Comparison of ENCODE assay signal across 15 cellular contexts in the genomic region with DNA sequence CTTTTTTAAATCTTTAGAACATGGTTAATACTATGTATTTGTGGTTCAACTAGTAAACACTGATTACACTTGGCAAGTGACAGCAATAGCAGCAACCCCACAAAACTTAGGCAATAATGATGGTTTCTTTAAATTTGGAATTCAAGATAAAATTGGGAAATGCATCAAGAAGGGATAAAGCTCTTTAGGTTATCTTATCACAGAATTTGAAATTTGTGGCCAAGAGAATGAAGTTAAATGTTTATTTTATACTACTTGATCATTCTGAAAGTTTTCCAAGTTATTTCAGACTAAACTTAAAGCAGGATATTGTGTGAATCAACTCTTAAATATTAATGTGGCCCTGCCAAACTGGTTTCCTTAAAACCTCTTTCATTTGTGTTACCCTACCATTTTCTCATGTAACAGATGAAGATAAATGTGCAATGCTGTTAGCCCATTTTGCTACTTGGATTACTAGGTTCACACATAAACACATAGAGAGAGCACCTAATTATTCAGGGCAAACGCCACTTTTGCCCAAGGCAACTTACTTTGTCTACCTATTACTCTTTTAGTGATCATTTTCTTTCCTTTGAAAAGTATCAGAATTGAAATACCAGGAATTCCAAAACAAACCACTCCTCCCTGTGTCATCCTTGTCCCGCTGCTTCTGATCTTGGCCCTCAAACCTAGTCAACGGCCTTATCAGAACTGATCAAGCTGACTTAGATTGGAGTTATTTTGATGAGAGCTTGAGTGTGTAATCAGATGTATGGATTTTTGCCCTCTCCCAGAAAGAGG.
DNase-seq lines count a peak whose midpoint lies in the region; ATAC-seq, FAIRE-seq and TF ChIP-seq lines count a peak whose summit lies in the region.
"Had no signal": no experiment of that assay in that cellular context is flagged by ENCODE, and none has a peak within 500 bp of the region (broad histone marks: within the 10 kb centered on the region; RNA-seq: fewer than 3 reads in every experiment).

No MANE protein-coding gene starts in this region.

- TF ChIP-seq POLR2A in GM12891 (IDR thresholded peaks at IDR 0.05; ENCODE audit: low read depth, low read length), result no peak

- H2BK15ac ChIP-seq in mesendoderm (replicated peaks; ENCODE audit: low read depth), result no peak overlapping the region

- no peak overlapping the region for H2AK5ac ChIP-seq in mesendoderm (ENCODE audit: low read length)

- intact Hi-C loops in Caco-2 (cut with micrococcal nuclease; ENCODE audit: unreplicated experiment), result loop anchor here (1.0 to 2.0 kb wide), 4 partner anchors 68 to 186 kb away; no protein-coding TSS in a partner anchor
- intact Hi-C loops in colonic mucosa (cut with DNase I), result no loop called here

- H3K4me3 Mint-ChIP-seq in Caco-2 (ENCODE audit: unreplicated experiment), result peak overlapping the region; percentile 64
- H3K4me3 Mint-ChIP-seq: activated CD4-positive, alpha-beta memory T cell treated with anti-CD3 and anti-CD28 coated beads, Interleukin-2, amount 10 ng/mL, durations not matched to agents 7 days and 5 days; endodermal cell had no signal

- POLR2A ChIA-PET in Caco-2 (lab: Charles Lee), result no interaction called here

- CTCF ChIA-PET in Caco-2 (lab: Charles Lee), result interaction anchor here (0.5 kb wide), 1 partner anchor 863 kb away, joined by 4 read pairs; no protein-coding TSS in a partner anchor

- H3K4me2 ChIP-seq in mesendoderm (ENCODE audit: low read length), result no peak overlapping the region

- no peaks in the 10 kb centered on the region for H3K79me1 ChIP-seq in mesendoderm (ENCODE audit: low read length)

- TSS peak; percentile 87 for BruUV-seq in Caco-2 (replicated peaks; lab: Mats Ljungman, UMichigan)

- WGBS in mesendoderm (ENCODE audit: extremely low coverage, insufficient coverage, low lambda C conversion rate), result no CpG with 5 or more reads among the region's 3 CpGs

- H3K4me3 ChIP-seq in Caco-2 (ENCODE audit: low read depth, low read length), result no peak overlapping the region
- H3K4me3 ChIP-seq in colonic mucosa, result no peak overlapping the region
- H3K4me3 ChIP-seq in mesendoderm (ENCODE audit: low read length), result no peak overlapping the region

- H4K5ac ChIP-seq in mesendoderm (ENCODE audit: low read length), result no peak overlapping the region

- H3K56ac ChIP-seq in mesendoderm (ENCODE audit: low read length), result no peak overlapping the region

- no peaks in the 10 kb centered on the region for H3K36me3 ChIP-seq in Caco-2 (ENCODE audit: control insufficient read depth, insufficient read depth, low read length)
- no peaks in the 10 kb centered on the region for H3K36me3 ChIP-seq in colonic mucosa
- no peaks in the 10 kb centered on the region for H3K36me3 ChIP-seq in mesendoderm (ENCODE audit: control insufficient read depth, insufficient read depth, low read length)
- H3K36me3 ChIP-seq: BE2C had no signal

- peaks cover 45% of the 10 kb centered on the region for H3K4me1 ChIP-seq in Caco-2
- H3K4me1 ChIP-seq in colonic mucosa, result no peaks in the 10 kb centered on the region
- peaks cover 4% of the 10 kb centered on the region for H3K4me1 ChIP-seq in mesendoderm (ENCODE audit: control insufficient read depth, low read depth, low read length)
- H3K4me1 ChIP-seq: BE2C had no signal

- no peak for ATAC-seq in HG03175 (IDR thresholded peaks at IDR 0.05; ENCODE audit: unreplicated experiment)
- ATAC-seq: activated naive CD4-positive, alpha-beta T cell treated with anti-CD3 and anti-CD28 coated beads, Interleukin-2, amount 50 U/mL, for 72 hours had no signal

- no peak overlapping the region for H3K9ac ChIP-seq in colonic mucosa (ENCODE audit: low read depth in 2 of 2, low read length in 2 of 2)
- no peak overlapping the region for H3K9ac ChIP-seq in mesendoderm (ENCODE audit: low read length)

- H3K4ac ChIP-seq in mesendoderm (ENCODE audit: low read depth, low read length), result no peak overlapping the region

- peaks cover 35% of the 10 kb centered on the region for H3K4me1 Mint-ChIP-seq in Caco-2 (ENCODE audit: low read depth, unreplicated experiment)
- H3K4me1 Mint-ChIP-seq: activated CD4-positive, alpha-beta memory T cell treated with anti-CD3 and anti-CD28 coated beads, Interleukin-2, amount 10 ng/mL, durations not matched to agents 7 days and 5 days had no signal

- H2BK5ac ChIP-seq in mesendoderm (ENCODE audit: low read length), result no peak overlapping the region

- H3K18ac ChIP-seq in mesendoderm (ENCODE audit: low read length), result no peak overlapping the region

- H3K27ac ChIP-seq in colonic mucosa, result peak overlapping the region; percentile 17
- no peak overlapping the region for H3K27ac ChIP-seq in mesendoderm (ENCODE audit: low read depth, low read length)

- H3K36me3 Mint-ChIP-seq in Caco-2 (ENCODE audit: insufficient read depth, unreplicated experiment), result peaks cover 11% of the 10 kb centered on the region
- H3K36me3 Mint-ChIP-seq: activated naive CD4-positive, alpha-beta T cell treated with anti-CD3 and anti-CD28 coated beads, Interleukin-2, amount 50 U/mL, for 72 hours had no signal

- no peaks in the 10 kb centered on the region for H3K79me2 ChIP-seq in mesendoderm (ENCODE audit: control insufficient read depth, insufficient read depth, low read length)

- no peak overlapping the region for H2BK120ac ChIP-seq in mesendoderm (ENCODE audit: low read depth, low read length)

- FAIRE-seq in GM12891 (lab: Jason Lieb, UNC), result no peak

- no peaks in the 10 kb centered on the region for H3K27me3 Mint-ChIP-seq in Caco-2 (ENCODE audit: insufficient read depth, unreplicated experiment)
- H3K27me3 Mint-ChIP-seq: activated CD4-positive, alpha-beta memory T cell treated with anti-CD3 and anti-CD28 coated beads, Interleukin-2, amount 10 ng/mL, durations not matched to agents 7 days and 5 days had no signal

- H3K27me3 ChIP-seq in Caco-2 (replicated peaks; ENCODE audit: control insufficient read depth, insufficient read depth, low read length), result no peaks in the 10 kb centered on the region
- no peaks in the 10 kb centered on the region for H3K27me3 ChIP-seq in colonic mucosa
- H3K27me3 ChIP-seq in mesendoderm (ENCODE audit: insufficient read depth, low read length, poor library complexity), result no peaks in the 10 kb centered on the region
- H3K27me3 ChIP-seq: BE2C had no signal

- H3K27ac Mint-ChIP-seq in Caco-2 (ENCODE audit: unreplicated experiment), result peak overlapping the region; percentile 95
- H3K27ac Mint-ChIP-seq: activated CD4-positive, alpha-beta memory T cell treated with anti-CD3 and anti-CD28 coated beads, Interleukin-2, amount 10 ng/mL, durations not matched to agents 7 days and 5 days; activated naive CD4-positive, alpha-beta T cell treated with anti-CD3 and anti-CD28 coated beads, Interleukin-2, amount 50 U/mL, for 72 hours; endodermal cell had no signal

- no peaks in the 10 kb centered on the region for H3K9me3 Mint-ChIP-seq in Caco-2 (ENCODE audit: unreplicated experiment)
- H3K9me3 Mint-ChIP-seq: activated CD4-positive, alpha-beta memory T cell treated with anti-CD3 and anti-CD28 coated beads, Interleukin-2, amount 10 ng/mL, durations not matched to agents 7 days and 5 days; endodermal cell had no signal

- no peak for TF ChIP-seq CTCF in Caco-2 (IDR thresholded peaks at IDR 0.05; ENCODE audit: insufficient read depth in 1 of 2, low read depth in 1 of 2, low read length in 1 of 2, severe bottlenecking in 1 of 2, unreplicated experiment in 1 of 2)
- no peak for TF ChIP-seq CTCF in colonic mucosa (IDR thresholded peaks at IDR 0.05)

- no peak overlapping the region for H4K8ac ChIP-seq in mesendoderm (ENCODE audit: low read depth, low read length)

- H3K9me3 ChIP-seq in Caco-2, result no peaks in the 10 kb centered on the region
- H3K9me3 ChIP-seq in colonic mucosa, result no peaks in the 10 kb centered on the region
- H3K9me3 ChIP-seq: BE2C had no signal

- no peak overlapping the region for H3K23ac ChIP-seq in mesendoderm (ENCODE audit: low read length)

- DNase-seq in Caco-2, result peak; percentile 43 to 75
- peak; percentile 67 for DNase-seq in NCI-H226
- no peak for DNase-seq in colonic mucosa
- DNase-seq in mesendoderm, result peak; percentile 75
- no peak for DNase-seq in GM19240 (ENCODE audit: insufficient read length, low spot score)
- DNase-seq in GM12891 (ENCODE audit: insufficient read length, low spot score), result no peak
- DNase-seq in NCI-H446 treated with DMSO at 0.1 percent for 48 hours (lab: John Stamatoyannopoulos, UW), result no peak
- DNase-seq: activated CD4-positive, alpha-beta memory T cell treated with anti-CD3 and anti-CD28 coated beads, Interleukin-2, amount 10 ng/mL, durations not matched to agents 7 days and 5 days; BE2C; endodermal cell; occipital lobe; stimulated activated naive CD4-positive, alpha-beta T cell treated with Interleukin-2 at 50 U/mL for 16 hours; SW 1271 had no signal

TF ChIP-seq in GM12891, 5 proteins besides CTCF, POLR2A, EP300 and RAD21:
- no peak for TF ChIP-seq POLR2AphosphoS5 (IDR thresholded peaks at IDR 0.05; ENCODE audit: low read depth, low read length)
- TF ChIP-seq TAF1 (IDR thresholded peaks at IDR 0.05; ENCODE audit: low read depth, low read length), result no peak
- TF ChIP-seq POU2F2 (IDR thresholded peaks at IDR 0.05; ENCODE audit: low read depth, low read length), result no peak
- no peak for TF ChIP-seq SPI1 (IDR thresholded peaks at IDR 0.05; ENCODE audit: low read depth, low read length)
- TF ChIP-seq PAX5 (IDR thresholded peaks at IDR 0.05; ENCODE audit: insufficient read depth, low read length, severe bottlenecking), result no peak

Comparison
In these comparisons a context has a peak if more than half of its experiments do, and no peak if none do; other contexts are left out.
1. DNase-seq: peak in Caco-2 (2 of 2), NCI-H226 (single experiment) and mesendoderm (single experiment); none in colonic mucosa (single experiment), GM19240 (single experiment), GM12891 (single experiment) and NCI-H446 treated with DMSO at 0.1 percent for 48 hours (single experiment).